Comparison of ENCODE assay signal across 27 cellular contexts in the genomic region with DNA sequence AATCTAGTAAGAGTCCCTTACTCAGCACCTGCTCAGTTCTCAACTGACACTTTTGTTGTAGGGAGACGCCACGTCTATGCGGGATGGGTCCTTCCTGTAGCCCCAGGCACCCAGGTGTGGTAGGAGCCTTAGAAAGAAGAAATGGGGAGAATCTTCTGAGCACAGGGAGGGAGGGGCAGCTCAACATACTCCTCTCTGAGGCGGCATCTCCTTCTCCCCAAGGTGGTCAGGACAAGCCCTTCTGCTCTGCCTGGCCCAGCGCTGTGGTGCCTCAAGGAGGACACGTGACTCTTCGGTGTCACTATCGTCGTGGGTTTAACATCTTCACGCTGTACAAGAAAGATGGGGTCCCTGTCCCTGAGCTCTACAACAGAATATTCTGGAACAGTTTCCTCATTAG. TPM values are rescaled to one million over a fixed set of nuclear protein-coding genes. Genes with fewer than 3 reads are reported as not detected.
DNase-seq lines count a peak whose midpoint lies in the region; ATAC-seq and TF ChIP-seq lines count a peak whose summit lies in the region.
"Had no signal": no experiment of that assay in that cellular context is flagged by ENCODE, and none has a peak within 500 bp of the region (broad histone marks: within the 10 kb centered on the region; RNA-seq: fewer than 3 reads in every experiment).

No MANE protein-coding gene starts in this region.

- H3K36me3 ChIP-seq in psoas muscle (ENCODE audit: insufficient read depth in 1 of 2, low read depth in 1 of 2): no peaks in the 10 kb centered on the region
- H3K36me3 ChIP-seq: BE2C, BLaER1 had no signal

- H3K9me3 Mint-ChIP-seq in immature natural killer cell: peaks cover 0 to 3% (median 0%) of the 10 kb centered on the region in 6 donors
- H3K9me3 Mint-ChIP-seq in natural killer cell treated with Interleukin-12 subunit alpha and Interleukin-12 subunit beta and Interleukin-15 and Interleukin-18, amount 100 ng/mL, for 72 hours: no peaks in the 10 kb centered on the region

- TF ChIP-seq CTCF in psoas muscle (IDR thresholded peaks at IDR 0.05): no peak

- H3K27ac Mint-ChIP-seq in immature natural killer cell: peak overlapping the region; percentile 88 to 98 (median 96)
- H3K27ac Mint-ChIP-seq in natural killer cell treated with Interleukin-12 subunit alpha and Interleukin-12 subunit beta and Interleukin-15 and Interleukin-18, amount 100 ng/mL, for 72 hours: peak overlapping the region; percentile 44 to 90
- H3K27ac Mint-ChIP-seq: CD14-positive monocyte; CD4-positive, alpha-beta memory T cell; CD4-positive, CD25-positive, alpha-beta regulatory T cell had no signal

- H3K27me3 Mint-ChIP-seq in immature natural killer cell (ENCODE audit: low read depth in 3 of 3): peaks cover 22 to 31% (median 26%) of the 10 kb centered on the region in 3 donors
- no peaks in the 10 kb centered on the region for H3K27me3 Mint-ChIP-seq in natural killer cell treated with Interleukin-12 subunit alpha and Interleukin-12 subunit beta and Interleukin-15 and Interleukin-18, amount 100 ng/mL, for 72 hours

- ATAC-seq in natural killer cell treated with Interleukin-12 subunit alpha and Interleukin-12 subunit beta and Interleukin-15 and Interleukin-18, amount 100 ng/mL, for 72 hours: no peak
- ATAC-seq in HG02610 (IDR thresholded peaks at IDR 0.05; ENCODE audit: unreplicated experiment) (no peak), psoas muscle (no peak)
- ATAC-seq: GM12878 had no signal

- H3K27ac ChIP-seq in psoas muscle: no peak overlapping the region
- H3K27ac ChIP-seq: BLaER1 had no signal

- no peak for DNase-seq in immature natural killer cell
- no peak for DNase-seq in natural killer cell treated with Interleukin-12 subunit alpha and Interleukin-12 subunit beta and Interleukin-15 and Interleukin-18, amount 100 ng/mL, for 72 hours (ENCODE audit: low spot score)
- no peak for DNase-seq in psoas muscle
- DNase-seq in stimulated activated CD8-positive, alpha-beta memory T cell treated with anti-CD3 and anti-CD28 coated beads, Interleukin-4, amount 100 ng/mL, for 48 hours: no peak
- DNase-seq: 8988T; ACHN; BE2C; C1 segment of cervical spinal cord; CD4-positive, alpha-beta memory T cell; CD4-positive, CD25-positive, alpha-beta regulatory T cell; CD8-positive, alpha-beta memory T cell; COR-L47; DMS 273 treated with DMSO at 0.1 percent for 48 hours; DMS153; DMS53; DMS79; DND-41; EL; GDM1 had no signal

- no peaks in the 10 kb centered on the region for H3K9me3 ChIP-seq in psoas muscle
- H3K9me3 ChIP-seq: BE2C, BLaER1 had no signal

- intact Hi-C loops in psoas muscle (cut with DNase I): no loop called here

- H3K4me1 Mint-ChIP-seq in immature natural killer cell: peaks cover 55 to 56% of the 10 kb centered on the region in 2 donors
- H3K4me1 Mint-ChIP-seq in natural killer cell treated with Interleukin-12 subunit alpha and Interleukin-12 subunit beta and Interleukin-15 and Interleukin-18, amount 100 ng/mL, for 72 hours (ENCODE audit: low read depth in 2 of 2): peaks cover 43 to 46% of the 10 kb centered on the region in 2 donors
- H3K4me1 Mint-ChIP-seq: CD4-positive, alpha-beta memory T cell; CD4-positive, CD25-positive, alpha-beta regulatory T cell had no signal

- no peaks in the 10 kb centered on the region for H3K27me3 ChIP-seq in psoas muscle (ENCODE audit: insufficient read depth in 3 of 3, low read length in 2 of 3)
- H3K27me3 ChIP-seq: BE2C, BLaER1 had no signal

- H3K4me3 ChIP-seq in psoas muscle: no peak overlapping the region
- H3K4me3 ChIP-seq: BLaER1, GM12878 had no signal

- H3K4me3 Mint-ChIP-seq in immature natural killer cell: peak overlapping the region; percentile 26 to 83 (median 76)
- peak overlapping the region; percentile 15 for H3K4me3 Mint-ChIP-seq in natural killer cell treated with Interleukin-12 subunit alpha and Interleukin-12 subunit beta and Interleukin-15 and Interleukin-18, amount 100 ng/mL, for 72 hours
- H3K4me3 Mint-ChIP-seq: CD14-positive monocyte; CD4-positive, alpha-beta memory T cell; CD4-positive, CD25-positive, alpha-beta regulatory T cell; CD8-positive, alpha-beta memory T cell had no signal

- H3K36me3 Mint-ChIP-seq in immature natural killer cell: peaks cover 0 to 5% (median 2%) of the 10 kb centered on the region in 3 donors
- no peaks in the 10 kb centered on the region for H3K36me3 Mint-ChIP-seq in natural killer cell treated with Interleukin-12 subunit alpha and Interleukin-12 subunit beta and Interleukin-15 and Interleukin-18, amount 100 ng/mL, for 72 hours
- H3K36me3 Mint-ChIP-seq: CD14-positive monocyte; CD4-positive, alpha-beta memory T cell; CD4-positive, CD25-positive, alpha-beta regulatory T cell; CD8-positive, alpha-beta memory T cell had no signal

- WGBS in psoas muscle, 3 donors: 86 to 90% (median 89%) methylated on average over 10 of the region's 10 CpGs

- H3K4me1 ChIP-seq in psoas muscle: no peaks in the 10 kb centered on the region
- H3K4me1 ChIP-seq: BE2C, BLaER1 had no signal

RNA-seq across cellular contexts. Expression of gene KIR2DL4, which starts 1.2 kb away (rescaled TPM):
- polyA plus RNA-seq in immature natural killer cell: 10 to 100 TPM; 26.5 to 67.2 (median 61.6) TPM
- total RNA-seq in natural killer cell treated with Interleukin-12 subunit alpha and Interleukin-12 subunit beta and Interleukin-15 and Interleukin-18, amount 100 ng/mL, for 72 hours: 1 to 10 TPM; 4.2 to 6.6 TPM
- not detected for total RNA-seq in psoas muscle
- polyA plus RNA-seq in psoas muscle: under 1 TPM in 1 of 3 donors, not detected in 2; 0.05 TPM
- total RNA-seq: A673; CD4-positive, alpha-beta memory T cell; CD4-positive, CD25-positive, alpha-beta regulatory T cell; CD8-positive, alpha-beta memory T cell; Daoy; G401; GM12878 had no signal
- polyA plus RNA-seq: AG04450; CD4-positive, alpha-beta memory T cell; CD4-positive, CD25-positive, alpha-beta regulatory T cell had no signal

RNA-seq across cellular contexts. Expression of gene KIR3DL1, which starts 11.7 kb away (rescaled TPM):
- polyA plus RNA-seq in immature natural killer cell (100 to 1,000 TPM; 140 to 162 (median 144) TPM), psoas muscle (under 1 TPM in 1 of 3 donors, not detected in 2; 0.01 TPM)
- 10 to 100 TPM; 27.4 to 31.2 TPM for total RNA-seq in natural killer cell treated with Interleukin-12 subunit alpha and Interleukin-12 subunit beta and Interleukin-15 and Interleukin-18, amount 100 ng/mL, for 72 hours
- total RNA-seq in psoas muscle: not detected
- total RNA-seq: A673; CD4-positive, alpha-beta memory T cell; CD4-positive, CD25-positive, alpha-beta regulatory T cell; Daoy; G401; GM12878 had no signal
- polyA plus RNA-seq: AG04450 had no signal

RNA-seq across cellular contexts. Expression of gene KIR2DS4, which starts 27.9 kb away (rescaled TPM):
- polyA plus RNA-seq in immature natural killer cell (100 to 1,000 TPM in 1 of 3 donors, 10 to 100 TPM in 2; 55.3 to 149 (median 79.7) TPM), psoas muscle (under 1 TPM in 1 of 3 donors, not detected in 2; 0.06 TPM)
- 10 to 100 TPM; 15.7 to 28.7 TPM for total RNA-seq in natural killer cell treated with Interleukin-12 subunit alpha and Interleukin-12 subunit beta and Interleukin-15 and Interleukin-18, amount 100 ng/mL, for 72 hours
- under 1 TPM in 1 of 4 donors, not detected in 3; 0.17 TPM for total RNA-seq in psoas muscle
- total RNA-seq: A673; CD4-positive, alpha-beta memory T cell; CD4-positive, CD25-positive, alpha-beta regulatory T cell; CD8-positive, alpha-beta memory T cell; Daoy; G401; GM12878 had no signal
- polyA plus RNA-seq: AG04450, CD14-positive monocyte had no signal

RNA-seq across cellular contexts. Expression of gene KIR2DL1, which starts 35.0 kb away (rescaled TPM):
- 10 to 100 TPM; 56.9 to 93.2 (median 74.6) TPM for polyA plus RNA-seq in immature natural killer cell
- total RNA-seq in natural killer cell treated with Interleukin-12 subunit alpha and Interleukin-12 subunit beta and Interleukin-15 and Interleukin-18, amount 100 ng/mL, for 72 hours: 10 to 100 TPM; 11.4 to 19.5 TPM
- total RNA-seq in psoas muscle: not detected
- under 1 TPM in 1 of 3 donors, not detected in 2; 0.03 TPM for polyA plus RNA-seq in psoas muscle
- total RNA-seq: A673; CD4-positive, alpha-beta memory T cell; CD4-positive, CD25-positive, alpha-beta regulatory T cell; Daoy; G401; GM12878 had no signal
- polyA plus RNA-seq: AG04450, CD14-positive monocyte had no signal

RNA-seq across cellular contexts. Expression of gene KIR3DL2, which starts 45.7 kb away (rescaled TPM):
- polyA plus RNA-seq in immature natural killer cell (10 to 100 TPM; 36.1 to 61.1 (median 44.1) TPM), psoas muscle (under 1 TPM in 1 of 3 donors, not detected in 2; 0.03 TPM)
- 10 to 100 TPM; 10.3 to 51.2 TPM for total RNA-seq in natural killer cell treated with Interleukin-12 subunit alpha and Interleukin-12 subunit beta and Interleukin-15 and Interleukin-18, amount 100 ng/mL, for 72 hours
- not detected for total RNA-seq in psoas muscle
- total RNA-seq: A673, Daoy, G401, GM12878 had no signal
- polyA plus RNA-seq: AG04450 had no signal

Comparison
In these comparisons a context has a peak if more than half of its experiments do, and no peak if none do; other contexts are left out.
1. RNA of gene KIR2DL4, which starts 1.2 kb away (total RNA-seq): 4.2 to 6.6 TPM in natural killer cell treated with Interleukin-12 subunit alpha and Interleukin-12 subunit beta and Interleukin-15 and Interleukin-18, amount 100 ng/mL, for 72 hours; not detected in psoas muscle; every median in the first group is over 4 times any median in the second.
2. RNA of gene KIR3DL1, which starts 11.7 kb away (total RNA-seq): 27.4 to 31.2 TPM in natural killer cell treated with Interleukin-12 subunit alpha and Interleukin-12 subunit beta and Interleukin-15 and Interleukin-18, amount 100 ng/mL, for 72 hours; not detected in psoas muscle; every median in the first group is over 10 times any median in the second.
3. RNA of gene KIR2DS4, which starts 27.9 kb away (total RNA-seq): 15.7 to 28.7 TPM in natural killer cell treated with Interleukin-12 subunit alpha and Interleukin-12 subunit beta and Interleukin-15 and Interleukin-18, amount 100 ng/mL, for 72 hours; 0.17 TPM in psoas muscle; every median in the first group is over 10 times any median in the second.